In the genomic region with DNA sequence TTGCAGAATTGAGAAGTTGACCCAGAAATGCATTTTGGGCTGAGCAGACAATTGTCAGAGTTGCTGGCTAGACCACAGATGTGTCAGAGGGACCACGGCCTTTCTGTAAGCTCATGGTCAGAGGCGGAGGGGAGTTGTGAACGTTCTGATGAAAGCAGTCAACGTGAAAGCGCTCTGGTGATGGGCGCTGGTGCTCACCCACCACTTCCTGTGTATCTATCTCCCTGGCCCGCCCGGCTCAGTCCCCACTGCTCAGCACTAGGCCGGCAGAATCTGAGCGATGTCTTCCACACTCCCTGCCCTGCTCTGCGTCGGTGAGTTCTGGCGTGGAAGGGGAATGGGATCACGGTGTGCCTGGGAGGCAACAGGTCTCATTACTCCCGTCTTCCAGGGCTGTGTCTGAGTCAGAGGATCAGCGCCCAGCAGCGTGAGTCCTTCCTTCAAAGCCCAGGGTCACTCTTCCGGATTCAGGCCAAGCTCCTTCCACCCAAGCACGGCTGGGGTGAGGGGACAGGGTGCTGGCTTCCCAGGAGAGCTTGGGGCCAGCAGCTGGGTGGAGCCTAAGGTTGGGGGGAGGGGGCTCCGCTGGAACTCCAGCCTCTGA, we compare ENCODE assay signal across 1 cellular context.
A peak's percentile ranks its signal among the peaks of the same experiment; 100 is the strongest.
TF ChIP-seq lines count a peak whose summit lies in the region.

A gene with protein sequence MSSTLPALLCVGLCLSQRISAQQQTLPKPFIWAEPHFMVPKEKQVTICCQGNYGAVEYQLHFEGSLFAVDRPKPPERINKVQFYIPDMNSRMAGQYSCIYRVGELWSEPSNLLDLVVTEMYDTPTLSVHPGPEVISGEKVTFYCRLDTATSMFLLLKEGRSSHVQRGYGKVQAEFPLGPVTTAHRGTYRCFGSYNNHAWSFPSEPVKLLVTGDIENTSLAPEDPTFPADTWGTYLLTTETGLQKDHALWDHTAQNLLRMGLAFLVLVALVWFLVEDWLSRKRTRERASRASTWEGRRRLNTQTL (plus strand): TSS at position 241 of the 604 bp plus-strand sequence. CDS start 40 bp downstream, at position 281.

TF ChIP-seq in K562, 482 proteins besides CTCF, POLR2A, EP300 and RAD21 (continued from another document and continues in another):
- TF ChIP-seq, protein P1, sequence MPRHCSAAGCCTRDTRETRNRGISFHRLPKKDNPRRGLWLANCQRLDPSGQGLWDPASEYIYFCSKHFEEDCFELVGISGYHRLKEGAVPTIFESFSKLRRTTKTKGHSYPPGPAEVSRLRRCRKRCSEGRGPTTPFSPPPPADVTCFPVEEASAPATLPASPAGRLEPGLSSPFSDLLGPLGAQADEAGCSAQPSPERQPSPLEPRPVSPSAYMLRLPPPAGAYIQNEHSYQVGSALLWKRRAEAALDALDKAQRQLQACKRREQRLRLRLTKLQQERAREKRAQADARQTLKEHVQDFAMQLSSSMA (CRISPR knock-in tag; IDR thresholded peaks at IDR 0.05), result no peak
- TF ChIP-seq, protein P2, sequence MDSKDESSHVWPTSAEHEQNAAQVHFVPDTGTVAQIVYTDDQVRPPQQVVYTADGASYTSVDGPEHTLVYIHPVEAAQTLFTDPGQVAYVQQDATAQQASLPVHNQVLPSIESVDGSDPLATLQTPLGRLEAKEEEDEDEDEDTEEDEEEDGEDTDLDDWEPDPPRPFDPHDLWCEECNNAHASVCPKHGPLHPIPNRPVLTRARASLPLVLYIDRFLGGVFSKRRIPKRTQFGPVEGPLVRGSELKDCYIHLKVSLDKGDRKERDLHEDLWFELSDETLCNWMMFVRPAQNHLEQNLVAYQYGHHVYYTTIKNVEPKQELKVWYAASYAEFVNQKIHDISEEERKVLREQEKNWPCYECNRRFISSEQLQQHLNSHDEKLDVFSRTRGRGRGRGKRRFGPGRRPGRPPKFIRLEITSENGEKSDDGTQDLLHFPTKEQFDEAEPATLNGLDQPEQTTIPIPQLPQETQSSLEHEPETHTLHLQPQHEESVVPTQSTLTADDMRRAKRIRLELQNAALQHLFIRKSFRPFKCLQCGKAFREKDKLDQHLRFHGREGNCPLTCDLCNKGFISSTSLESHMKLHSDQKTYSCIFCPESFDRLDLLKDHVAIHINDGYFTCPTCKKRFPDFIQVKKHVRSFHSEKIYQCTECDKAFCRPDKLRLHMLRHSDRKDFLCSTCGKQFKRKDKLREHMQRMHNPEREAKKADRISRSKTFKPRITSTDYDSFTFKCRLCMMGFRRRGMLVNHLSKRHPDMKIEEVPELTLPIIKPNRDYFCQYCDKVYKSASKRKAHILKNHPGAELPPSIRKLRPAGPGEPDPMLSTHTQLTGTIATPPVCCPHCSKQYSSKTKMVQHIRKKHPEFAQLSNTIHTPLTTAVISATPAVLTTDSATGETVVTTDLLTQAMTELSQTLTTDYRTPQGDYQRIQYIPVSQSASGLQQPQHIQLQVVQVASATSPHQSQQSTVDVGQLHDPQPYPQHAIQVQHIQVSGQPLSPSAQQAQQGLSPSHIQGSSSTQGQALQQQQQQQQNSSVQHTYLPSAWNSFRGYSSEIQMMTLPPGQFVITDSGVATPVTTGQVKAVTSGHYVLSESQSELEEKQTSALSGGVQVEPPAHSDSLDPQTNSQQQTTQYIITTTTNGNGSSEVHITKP (IDR thresholded peaks at IDR 0.05; ENCODE audit: partially characterized antibody), result no peak
- TF ChIP-seq ZNF561 (CRISPR knock-in tag; conservative IDR thresholded peaks at IDR 0.05) (no peak), ZNF507 (tag; conservative IDR thresholded peaks at IDR 0.05) (no peak), RFX5 (IDR thresholded peaks at IDR 0.05; ENCODE audit: low read depth, low read length) (no peak), KHSRP (IDR thresholded peaks at IDR 0.05) (no peak), EP400 (IDR thresholded peaks at IDR 0.05) (peak; percentile 12; the same call in 1 of the 2 replicates), ZNF778 (CRISPR knock-in tag; IDR thresholded peaks at IDR 0.05) (no peak), RBBP5 (IDR thresholded peaks at IDR 0.05; ENCODE audit: borderline replicate concordance, insufficient read depth, low read length, poor library complexity, severe bottlenecking) (peak; percentile 34), ZNF644 (tag; IDR thresholded peaks at IDR 0.05; ENCODE audit: low read depth) (peak; percentile 67; the same call in 1 of the 2 replicates), ZNF586 (CRISPR knock-in tag; conservative IDR thresholded peaks at IDR 0.05) (no peak), MBD2 (IDR thresholded peaks at IDR 0.05; ENCODE audit: borderline replicate concordance, low read depth) (no peak), ZNF212 (CRISPR knock-in tag; IDR thresholded peaks at IDR 0.05) (no peak), ZNF551 (CRISPR knock-in tag; IDR thresholded peaks at IDR 0.05) (no peak), ZNF79 (CRISPR knock-in tag; IDR thresholded peaks at IDR 0.05; ENCODE audit: low read depth) (no peak), ZNF699 (CRISPR knock-in tag; IDR thresholded peaks at IDR 0.05; ENCODE audit: insufficient replicate concordance) (no peak), ZNF584 (CRISPR knock-in tag; IDR thresholded peaks at IDR 0.05; ENCODE audit: low read depth) (no peak), ZNF764 (CRISPR knock-in tag; IDR thresholded peaks at IDR 0.05; ENCODE audit: low read depth) (0 out of 2 replicates have a peak, but pooled peaks have one; percentile 4), BCL6 (CRISPR knock-in tag; IDR thresholded peaks at IDR 0.05) (no peak), MTF1 (CRISPR knock-in tag; IDR thresholded peaks at IDR 0.05; ENCODE audit: borderline replicate concordance) (no peak), POLR2G (IDR thresholded peaks at IDR 0.05; ENCODE audit: low read depth, low read length) (peak; percentile 76), HNRNPH1 (optimal IDR thresholded peaks at IDR 0.05; ENCODE audit: low read depth, low read length) (no peak), MCM3 (IDR thresholded peaks at IDR 0.05) (no peak), ZBTB7A (IDR thresholded peaks at IDR 0.05; ENCODE audit: borderline replicate concordance, control insufficient read depth, low read depth, low read length) (no peak; the same call in 1 of the 2 replicates)
- TF ChIP-seq, protein P3, sequence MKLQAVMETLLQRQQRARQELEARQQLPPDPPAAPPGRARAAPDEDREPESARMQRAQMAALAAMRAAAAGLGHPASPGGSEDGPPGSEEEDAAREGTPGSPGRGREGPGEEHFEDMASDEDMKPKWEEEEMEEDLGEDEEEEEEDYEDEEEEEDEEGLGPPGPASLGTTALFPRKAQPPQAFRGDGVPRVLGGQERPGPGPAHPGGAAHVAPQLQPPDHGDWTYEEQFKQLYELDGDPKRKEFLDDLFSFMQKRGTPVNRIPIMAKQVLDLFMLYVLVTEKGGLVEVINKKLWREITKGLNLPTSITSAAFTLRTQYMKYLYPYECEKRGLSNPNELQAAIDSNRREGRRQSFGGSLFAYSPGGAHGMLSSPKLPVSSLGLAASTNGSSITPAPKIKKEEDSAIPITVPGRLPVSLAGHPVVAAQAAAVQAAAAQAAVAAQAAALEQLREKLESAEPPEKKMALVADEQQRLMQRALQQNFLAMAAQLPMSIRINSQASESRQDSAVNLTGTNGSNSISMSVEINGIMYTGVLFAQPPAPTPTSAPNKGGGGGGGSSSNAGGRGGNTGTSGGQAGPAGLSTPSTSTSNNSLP (IDR thresholded peaks at IDR 0.05; ENCODE audit: borderline replicate concordance, low read depth, low read length), result no peak
- TF ChIP-seq, protein P4, sequence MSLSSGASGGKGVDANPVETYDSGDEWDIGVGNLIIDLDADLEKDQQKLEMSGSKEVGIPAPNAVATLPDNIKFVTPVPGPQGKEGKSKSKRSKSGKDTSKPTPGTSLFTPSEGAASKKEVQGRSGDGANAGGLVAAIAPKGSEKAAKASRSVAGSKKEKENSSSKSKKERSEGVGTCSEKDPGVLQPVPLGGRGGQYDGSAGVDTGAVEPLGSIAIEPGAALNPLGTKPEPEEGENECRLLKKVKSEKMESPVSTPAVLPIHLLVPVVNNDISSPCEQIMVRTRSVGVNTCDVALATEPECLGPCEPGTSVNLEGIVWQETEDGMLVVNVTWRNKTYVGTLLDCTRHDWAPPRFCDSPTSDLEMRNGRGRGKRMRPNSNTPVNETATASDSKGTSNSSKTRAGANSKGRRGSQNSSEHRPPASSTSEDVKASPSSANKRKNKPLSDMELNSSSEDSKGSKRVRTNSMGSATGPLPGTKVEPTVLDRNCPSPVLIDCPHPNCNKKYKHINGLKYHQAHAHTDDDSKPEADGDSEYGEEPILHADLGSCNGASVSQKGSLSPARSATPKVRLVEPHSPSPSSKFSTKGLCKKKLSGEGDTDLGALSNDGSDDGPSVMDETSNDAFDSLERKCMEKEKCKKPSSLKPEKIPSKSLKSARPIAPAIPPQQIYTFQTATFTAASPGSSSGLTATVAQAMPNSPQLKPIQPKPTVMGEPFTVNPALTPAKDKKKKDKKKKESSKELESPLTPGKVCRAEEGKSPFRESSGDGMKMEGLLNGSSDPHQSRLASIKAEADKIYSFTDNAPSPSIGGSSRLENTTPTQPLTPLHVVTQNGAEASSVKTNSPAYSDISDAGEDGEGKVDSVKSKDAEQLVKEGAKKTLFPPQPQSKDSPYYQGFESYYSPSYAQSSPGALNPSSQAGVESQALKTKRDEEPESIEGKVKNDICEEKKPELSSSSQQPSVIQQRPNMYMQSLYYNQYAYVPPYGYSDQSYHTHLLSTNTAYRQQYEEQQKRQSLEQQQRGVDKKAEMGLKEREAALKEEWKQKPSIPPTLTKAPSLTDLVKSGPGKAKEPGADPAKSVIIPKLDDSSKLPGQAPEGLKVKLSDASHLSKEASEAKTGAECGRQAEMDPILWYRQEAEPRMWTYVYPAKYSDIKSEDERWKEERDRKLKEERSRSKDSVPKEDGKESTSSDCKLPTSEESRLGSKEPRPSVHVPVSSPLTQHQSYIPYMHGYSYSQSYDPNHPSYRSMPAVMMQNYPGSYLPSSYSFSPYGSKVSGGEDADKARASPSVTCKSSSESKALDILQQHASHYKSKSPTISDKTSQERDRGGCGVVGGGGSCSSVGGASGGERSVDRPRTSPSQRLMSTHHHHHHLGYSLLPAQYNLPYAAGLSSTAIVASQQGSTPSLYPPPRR (CRISPR knock-in tag; IDR thresholded peaks at IDR 0.05; ENCODE audit: borderline replicate concordance), result no peak
- TF ChIP-seq, protein P5, sequence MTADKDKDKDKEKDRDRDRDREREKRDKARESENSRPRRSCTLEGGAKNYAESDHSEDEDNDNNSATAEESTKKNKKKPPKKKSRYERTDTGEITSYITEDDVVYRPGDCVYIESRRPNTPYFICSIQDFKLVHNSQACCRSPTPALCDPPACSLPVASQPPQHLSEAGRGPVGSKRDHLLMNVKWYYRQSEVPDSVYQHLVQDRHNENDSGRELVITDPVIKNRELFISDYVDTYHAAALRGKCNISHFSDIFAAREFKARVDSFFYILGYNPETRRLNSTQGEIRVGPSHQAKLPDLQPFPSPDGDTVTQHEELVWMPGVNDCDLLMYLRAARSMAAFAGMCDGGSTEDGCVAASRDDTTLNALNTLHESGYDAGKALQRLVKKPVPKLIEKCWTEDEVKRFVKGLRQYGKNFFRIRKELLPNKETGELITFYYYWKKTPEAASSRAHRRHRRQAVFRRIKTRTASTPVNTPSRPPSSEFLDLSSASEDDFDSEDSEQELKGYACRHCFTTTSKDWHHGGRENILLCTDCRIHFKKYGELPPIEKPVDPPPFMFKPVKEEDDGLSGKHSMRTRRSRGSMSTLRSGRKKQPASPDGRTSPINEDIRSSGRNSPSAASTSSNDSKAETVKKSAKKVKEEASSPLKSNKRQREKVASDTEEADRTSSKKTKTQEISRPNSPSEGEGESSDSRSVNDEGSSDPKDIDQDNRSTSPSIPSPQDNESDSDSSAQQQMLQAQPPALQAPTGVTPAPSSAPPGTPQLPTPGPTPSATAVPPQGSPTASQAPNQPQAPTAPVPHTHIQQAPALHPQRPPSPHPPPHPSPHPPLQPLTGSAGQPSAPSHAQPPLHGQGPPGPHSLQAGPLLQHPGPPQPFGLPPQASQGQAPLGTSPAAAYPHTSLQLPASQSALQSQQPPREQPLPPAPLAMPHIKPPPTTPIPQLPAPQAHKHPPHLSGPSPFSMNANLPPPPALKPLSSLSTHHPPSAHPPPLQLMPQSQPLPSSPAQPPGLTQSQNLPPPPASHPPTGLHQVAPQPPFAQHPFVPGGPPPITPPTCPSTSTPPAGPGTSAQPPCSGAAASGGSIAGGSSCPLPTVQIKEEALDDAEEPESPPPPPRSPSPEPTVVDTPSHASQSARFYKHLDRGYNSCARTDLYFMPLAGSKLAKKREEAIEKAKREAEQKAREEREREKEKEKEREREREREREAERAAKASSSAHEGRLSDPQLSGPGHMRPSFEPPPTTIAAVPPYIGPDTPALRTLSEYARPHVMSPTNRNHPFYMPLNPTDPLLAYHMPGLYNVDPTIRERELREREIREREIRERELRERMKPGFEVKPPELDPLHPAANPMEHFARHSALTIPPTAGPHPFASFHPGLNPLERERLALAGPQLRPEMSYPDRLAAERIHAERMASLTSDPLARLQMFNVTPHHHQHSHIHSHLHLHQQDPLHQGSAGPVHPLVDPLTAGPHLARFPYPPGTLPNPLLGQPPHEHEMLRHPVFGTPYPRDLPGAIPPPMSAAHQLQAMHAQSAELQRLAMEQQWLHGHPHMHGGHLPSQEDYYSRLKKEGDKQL (CRISPR knock-in tag; IDR thresholded peaks at IDR 0.05; ENCODE audit: borderline replicate concordance), result no peak
- TF ChIP-seq, protein P6, sequence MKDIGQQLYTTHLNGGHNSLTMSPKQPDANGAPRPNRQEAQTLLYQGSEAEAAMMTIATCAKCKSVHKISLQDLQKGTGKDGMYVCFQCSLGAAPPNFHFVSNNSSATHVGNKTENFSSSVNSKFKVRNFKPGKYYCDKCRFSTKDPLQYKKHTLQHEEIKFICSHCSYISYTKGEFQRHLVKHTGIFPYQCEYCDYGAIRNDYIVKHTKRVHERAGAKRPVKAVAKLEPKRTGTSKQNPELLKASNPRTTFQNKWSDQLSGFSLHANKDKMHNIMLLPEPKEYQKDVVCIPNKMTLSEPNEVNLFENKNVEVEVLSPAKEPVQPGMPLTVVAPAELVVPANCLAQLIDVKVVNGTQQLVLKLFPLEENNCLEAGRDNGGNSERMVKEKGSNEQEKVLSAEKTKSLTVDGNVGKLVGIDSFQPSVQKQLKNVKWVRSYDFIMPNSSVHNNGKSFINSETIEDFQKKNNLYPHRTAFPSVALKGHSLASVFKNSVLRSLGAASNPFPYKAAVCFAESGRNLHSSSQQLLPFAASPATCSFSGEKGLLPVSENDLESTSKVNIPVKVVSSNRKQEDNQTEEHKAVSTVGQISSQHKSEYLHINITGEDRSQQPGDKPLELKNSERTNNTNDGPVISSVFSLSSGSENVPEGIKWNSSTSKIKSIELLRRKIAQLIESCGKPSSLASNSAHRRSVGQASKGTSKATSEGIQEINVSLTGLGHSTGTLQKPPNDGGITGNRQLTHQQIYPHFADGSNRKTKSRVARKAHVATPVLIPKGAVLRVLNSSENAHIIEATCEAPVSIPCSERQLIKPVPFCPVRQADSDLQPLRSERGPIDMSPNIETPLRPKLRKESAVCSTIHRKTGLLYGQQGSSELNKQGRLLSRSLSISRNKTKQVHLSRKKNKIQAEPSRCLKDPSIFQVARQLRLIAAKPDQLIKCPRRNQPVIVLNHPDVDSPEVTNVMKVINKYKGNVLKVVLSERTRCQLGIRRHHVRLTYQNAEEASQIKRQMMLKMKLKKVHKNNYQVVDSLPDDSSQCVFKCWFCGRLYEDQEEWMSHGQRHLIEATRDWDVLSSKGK (CRISPR knock-in tag; IDR thresholded peaks at IDR 0.05), result no peak
- TF ChIP-seq, protein P7, sequence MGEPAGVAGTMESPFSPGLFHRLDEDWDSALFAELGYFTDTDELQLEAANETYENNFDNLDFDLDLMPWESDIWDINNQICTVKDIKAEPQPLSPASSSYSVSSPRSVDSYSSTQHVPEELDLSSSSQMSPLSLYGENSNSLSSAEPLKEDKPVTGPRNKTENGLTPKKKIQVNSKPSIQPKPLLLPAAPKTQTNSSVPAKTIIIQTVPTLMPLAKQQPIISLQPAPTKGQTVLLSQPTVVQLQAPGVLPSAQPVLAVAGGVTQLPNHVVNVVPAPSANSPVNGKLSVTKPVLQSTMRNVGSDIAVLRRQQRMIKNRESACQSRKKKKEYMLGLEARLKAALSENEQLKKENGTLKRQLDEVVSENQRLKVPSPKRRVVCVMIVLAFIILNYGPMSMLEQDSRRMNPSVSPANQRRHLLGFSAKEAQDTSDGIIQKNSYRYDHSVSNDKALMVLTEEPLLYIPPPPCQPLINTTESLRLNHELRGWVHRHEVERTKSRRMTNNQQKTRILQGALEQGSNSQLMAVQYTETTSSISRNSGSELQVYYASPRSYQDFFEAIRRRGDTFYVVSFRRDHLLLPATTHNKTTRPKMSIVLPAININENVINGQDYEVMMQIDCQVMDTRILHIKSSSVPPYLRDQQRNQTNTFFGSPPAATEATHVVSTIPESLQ (CRISPR knock-in tag; IDR thresholded peaks at IDR 0.05), result no peak
